23 cellular contexts compared by ENCODE assay signal in genomic region chr13:29936961-29937360, GRCh38.
DNase-seq lines count a peak whose midpoint lies in the region; ATAC-seq and TF ChIP-seq lines count a peak whose summit lies in the region.
"Had no signal": no experiment of that assay in that cellular context is flagged by ENCODE, and none has a peak within 500 bp of the region (broad histone marks: within the 10 kb centered on the region; RNA-seq: fewer than 3 reads in every experiment).

No MANE protein-coding gene starts in this region.

- peaks cover 60% of the 10 kb centered on the region for H3K4me1 Mint-ChIP-seq in activated naive CD4-positive, alpha-beta T cell treated with anti-CD3 and anti-CD28 coated beads, Interleukin-2, amount 10 ng/mL, durations not matched to agents 7 days and 5 days
- H3K4me1 Mint-ChIP-seq in activated naive CD4-positive, alpha-beta T cell treated with anti-CD3 and anti-CD28 coated beads for 36 hours (ENCODE audit: low read depth) = peaks cover 39% of the 10 kb centered on the region
- H3K4me1 Mint-ChIP-seq in activated B cell treated with CpG ODN at 0.5 μM for 24 hours = peaks cover 27% of the 10 kb centered on the region
- H3K4me1 Mint-ChIP-seq in central memory CD8-positive, alpha-beta T cell = peaks cover 49% of the 10 kb centered on the region
- peaks cover 40% of the 10 kb centered on the region for H3K4me1 Mint-ChIP-seq in stimulated activated naive CD8-positive, alpha-beta T cell treated with anti-CD3 and anti-CD28 coated beads, Interleukin-15, amount 100 ng/mL, for 72 hours

- TF ChIP-seq CTCF in activated B cell treated with CpG ODN at 0.5 μM for 24 hours (IDR thresholded peaks at IDR 0.05) = no peak

- H3K36me3 Mint-ChIP-seq in activated naive CD4-positive, alpha-beta T cell treated with anti-CD3 and anti-CD28 coated beads, Interleukin-2, amount 10 ng/mL, durations not matched to agents 7 days and 5 days = peaks cover 12% of the 10 kb centered on the region
- no peaks in the 10 kb centered on the region for H3K36me3 Mint-ChIP-seq in activated naive CD4-positive, alpha-beta T cell treated with anti-CD3 and anti-CD28 coated beads for 36 hours (ENCODE audit: low read depth)
- H3K36me3 Mint-ChIP-seq in activated B cell treated with CpG ODN at 0.5 μM for 24 hours (ENCODE audit: low read depth) = no peaks in the 10 kb centered on the region
- peaks cover 4% of the 10 kb centered on the region for H3K36me3 Mint-ChIP-seq in central memory CD8-positive, alpha-beta T cell (ENCODE audit: insufficient read depth)

- CTCF ChIA-PET in activated naive CD4-positive, alpha-beta T cell treated with anti-CD3 and anti-CD28 coated beads, Interleukin-2, amount 10 ng/mL, durations not matched to agents 7 days and 5 days (lab: Charles Lee) = interaction anchor here (0.8 to 6.0 kb wide), 8 partner anchors 13 to 177 kb away, joined by 3 to 52 read pairs (median 8); no protein-coding TSS in a partner anchor
- CTCF ChIA-PET in activated naive CD4-positive, alpha-beta T cell treated with anti-CD3 and anti-CD28 coated beads for 36 hours (lab: Charles Lee) = interaction anchor here (0.9 to 5.4 kb wide), 6 partner anchors 14 to 177 kb away, joined by 3 to 62 read pairs (median 8); partner anchors contain the start of gene UBL3
- CTCF ChIA-PET in activated B cell treated with CpG ODN at 0.5 μM for 24 hours (lab: Charles Lee) = interaction anchor here (1.1 to 1.5 kb wide), 4 partner anchors 10 to 429 kb away, joined by 3 to 18 read pairs (median 3); no protein-coding TSS in a partner anchor

- peak overlapping the region; percentile 89 for H3K4me3 Mint-ChIP-seq in activated naive CD4-positive, alpha-beta T cell treated with anti-CD3 and anti-CD28 coated beads, Interleukin-2, amount 10 ng/mL, durations not matched to agents 7 days and 5 days
- H3K4me3 Mint-ChIP-seq in activated naive CD4-positive, alpha-beta T cell treated with anti-CD3 and anti-CD28 coated beads for 36 hours = no peak overlapping the region
- no peak overlapping the region for H3K4me3 Mint-ChIP-seq in activated B cell treated with CpG ODN at 0.5 μM for 24 hours
- H3K4me3 Mint-ChIP-seq in central memory CD8-positive, alpha-beta T cell = peak overlapping the region; percentile 88
- H3K4me3 Mint-ChIP-seq in stimulated activated naive CD8-positive, alpha-beta T cell treated with anti-CD3 and anti-CD28 coated beads, Interleukin-15, amount 100 ng/mL, for 72 hours = peak overlapping the region; percentile 41 to 59

- H3K27ac Mint-ChIP-seq in activated naive CD4-positive, alpha-beta T cell treated with anti-CD3 and anti-CD28 coated beads, Interleukin-2, amount 10 ng/mL, durations not matched to agents 7 days and 5 days = peak overlapping the region; percentile 98
- H3K27ac Mint-ChIP-seq in activated naive CD4-positive, alpha-beta T cell treated with anti-CD3 and anti-CD28 coated beads for 36 hours = no peak overlapping the region
- peak overlapping the region; percentile 3 for H3K27ac Mint-ChIP-seq in activated B cell treated with CpG ODN at 0.5 μM for 24 hours
- H3K27ac Mint-ChIP-seq in central memory CD8-positive, alpha-beta T cell (ENCODE audit: low read depth) = peak overlapping the region; percentile 94
- peak overlapping the region in 1 of 2 donors; percentile 82 for H3K27ac Mint-ChIP-seq in stimulated activated naive CD8-positive, alpha-beta T cell treated with anti-CD3 and anti-CD28 coated beads, Interleukin-15, amount 100 ng/mL, for 72 hours

- intact Hi-C loops in activated naive CD4-positive, alpha-beta T cell treated with anti-CD3 and anti-CD28 coated beads for 36 hours (cut with micrococcal nuclease) = loop anchor here (5.0 to 10.0 kb wide), 3 partner anchors 342 to 1225 kb away; partner anchors contain the start of genes HSPH1 and SLC7A1
- intact Hi-C loops in activated B cell treated with CpG ODN at 0.5 μM for 24 hours (cut with micrococcal nuclease) = no loop called here

- POLR2A ChIA-PET in activated B cell treated with CpG ODN at 0.5 μM for 24 hours (lab: Charles Lee) = no interaction called here

- DNase-seq in activated naive CD4-positive, alpha-beta T cell treated with anti-CD3 and anti-CD28 coated beads, Interleukin-2, amount 10 ng/mL, durations not matched to agents 7 days and 5 days = no peak
- no peak for DNase-seq in activated naive CD4-positive, alpha-beta T cell treated with anti-CD3 and anti-CD28 coated beads for 36 hours
- no peak for DNase-seq in activated B cell treated with CpG ODN at 0.5 μM for 24 hours
- no peak for DNase-seq in central memory CD8-positive, alpha-beta T cell (ENCODE audit: low spot score in 2 of 2)
- no peak for DNase-seq in stimulated activated naive CD8-positive, alpha-beta T cell treated with anti-CD3 and anti-CD28 coated beads, Interleukin-15, amount 100 ng/mL, for 72 hours
- no peak for DNase-seq in SW 1271 (lab: John Stamatoyannopoulos, UW)
- DNase-seq in NCI-H2081 treated with DMSO at 0.1 percent for 48 hours (lab: John Stamatoyannopoulos, UW) = no peak
- no peak for DNase-seq in stimulated activated CD4-positive, alpha-beta T cell treated with anti-CD3 and anti-CD28 coated beads, Interleukin-4, amount 100 ng/mL, for 24 hours
- DNase-seq: activated CD4-positive, alpha-beta T cell treated with anti-CD3 and anti-CD28 coated beads, Interleukin-2, amount 50 U/mL, for 48 hours; brain microvascular endothelial cell; DMS153; effector CD8-positive, alpha-beta T cell; foreskin fibroblast; heart right ventricle; Kasumi-1; left colon; mesendoderm; NCI-H1092; NCI-H187 treated with DMSO at 0.1 percent for 48 hours; NCI-H69; testis; uterus had no signal

- no peaks in the 10 kb centered on the region for H3K9me3 Mint-ChIP-seq in activated naive CD4-positive, alpha-beta T cell treated with anti-CD3 and anti-CD28 coated beads, Interleukin-2, amount 10 ng/mL, durations not matched to agents 7 days and 5 days
- no peaks in the 10 kb centered on the region for H3K9me3 Mint-ChIP-seq in activated naive CD4-positive, alpha-beta T cell treated with anti-CD3 and anti-CD28 coated beads for 36 hours
- H3K9me3 Mint-ChIP-seq in activated B cell treated with CpG ODN at 0.5 μM for 24 hours = no peaks in the 10 kb centered on the region
- no peaks in the 10 kb centered on the region for H3K9me3 Mint-ChIP-seq in central memory CD8-positive, alpha-beta T cell
- H3K9me3 Mint-ChIP-seq in stimulated activated naive CD8-positive, alpha-beta T cell treated with anti-CD3 and anti-CD28 coated beads, Interleukin-15, amount 100 ng/mL, for 72 hours = no peaks in the 10 kb centered on the region

- no peak for ATAC-seq in activated B cell treated with CpG ODN at 0.5 μM for 24 hours (ENCODE audit: low read depth)
- ATAC-seq in central memory CD8-positive, alpha-beta T cell (replicated peaks; ENCODE audit: extremely low read depth, poor library complexity, severe bottlenecking) = no peak
- no peak for ATAC-seq in stimulated activated naive CD8-positive, alpha-beta T cell treated with anti-CD3 and anti-CD28 coated beads, Interleukin-15, amount 100 ng/mL, for 72 hours
- ATAC-seq: heart right ventricle, HepG2 had no signal

- H3K27me3 Mint-ChIP-seq in activated naive CD4-positive, alpha-beta T cell treated with anti-CD3 and anti-CD28 coated beads, Interleukin-2, amount 10 ng/mL, durations not matched to agents 7 days and 5 days = no peaks in the 10 kb centered on the region
- H3K27me3 Mint-ChIP-seq in activated naive CD4-positive, alpha-beta T cell treated with anti-CD3 and anti-CD28 coated beads for 36 hours (ENCODE audit: low read depth) = no peaks in the 10 kb centered on the region
- no peaks in the 10 kb centered on the region for H3K27me3 Mint-ChIP-seq in activated B cell treated with CpG ODN at 0.5 μM for 24 hours
- no peaks in the 10 kb centered on the region for H3K27me3 Mint-ChIP-seq in central memory CD8-positive, alpha-beta T cell
- H3K27me3 Mint-ChIP-seq in stimulated activated naive CD8-positive, alpha-beta T cell treated with anti-CD3 and anti-CD28 coated beads, Interleukin-15, amount 100 ng/mL, for 72 hours = no peaks in the 10 kb centered on the region

Comparison
In these comparisons a context has a peak if more than half of its experiments do, and no peak if none do; other contexts are left out.
1. H3K4me3 Mint-ChIP-seq: peak in activated naive CD4-positive, alpha-beta T cell treated with anti-CD3 and anti-CD28 coated beads, Interleukin-2, amount 10 ng/mL, durations not matched to agents 7 days and 5 days (single experiment), central memory CD8-positive, alpha-beta T cell (single experiment) and stimulated activated naive CD8-positive, alpha-beta T cell treated with anti-CD3 and anti-CD28 coated beads, Interleukin-15, amount 100 ng/mL, for 72 hours (2 of 2); none in activated naive CD4-positive, alpha-beta T cell treated with anti-CD3 and anti-CD28 coated beads for 36 hours (single experiment) and activated B cell treated with CpG ODN at 0.5 μM for 24 hours (single experiment).